In the genomic region with DNA sequence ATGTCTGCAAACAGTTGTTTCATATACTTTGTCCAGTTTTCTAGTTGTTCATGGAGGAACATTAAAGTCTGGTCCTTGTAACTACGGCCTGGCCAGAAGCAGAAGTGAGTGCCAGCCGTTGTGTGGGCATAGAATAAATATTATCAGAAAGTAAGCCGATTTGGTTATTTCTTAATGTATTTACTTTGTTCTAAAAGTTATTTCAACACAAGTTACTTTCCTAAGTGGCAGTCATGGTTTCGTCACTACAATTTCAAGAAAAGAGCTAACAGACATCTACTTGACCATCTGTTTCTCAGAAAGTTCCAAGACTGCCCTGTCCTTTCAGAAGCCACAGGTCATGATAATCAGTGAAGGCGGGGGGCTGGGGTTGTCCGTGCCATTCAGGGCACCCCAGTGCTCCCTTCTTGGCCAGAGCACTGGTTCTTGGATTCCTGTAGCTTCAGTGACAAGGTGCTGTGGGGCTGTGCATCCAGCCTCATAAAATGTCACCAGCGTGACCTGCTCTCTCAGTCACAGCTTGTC, we compare ENCODE assay signal across 18 cellular contexts. TPM values are rescaled to one million over a fixed set of nuclear protein-coding genes. Genes with fewer than 3 reads are reported as not detected.
A peak's percentile ranks its signal among the peaks of the same experiment; 100 is the strongest.
DNase-seq lines count a peak whose midpoint lies in the region; ATAC-seq and TF ChIP-seq lines count a peak whose summit lies in the region.
"Had no signal": no experiment of that assay in that cellular context is flagged by ENCODE, and none has a peak within 500 bp of the region (broad histone marks: within the 10 kb centered on the region; RNA-seq: fewer than 3 reads in every experiment).

No MANE protein-coding gene starts in this region.

- no peaks in the 10 kb centered on the region for H3K27me3 Mint-ChIP-seq in neural crest cell (ENCODE audit: low read depth)
- H3K27me3 Mint-ChIP-seq: CD4-positive, alpha-beta T cell had no signal

- H3K36me3 Mint-ChIP-seq in neural crest cell (ENCODE audit: low read depth) = peaks cover 3% of the 10 kb centered on the region

- intact Hi-C loops in Right ventricle myocardium inferior (cut with DNase I) = no loop called here
- intact Hi-C loops in cardiac septum (cut with DNase I) = no loop called here

- peak overlapping the region; percentile 31 for H3K27ac Mint-ChIP-seq in neural crest cell (ENCODE audit: unreplicated experiment)

- no peaks in the 10 kb centered on the region for H3K9me3 Mint-ChIP-seq in neural crest cell
- H3K9me3 Mint-ChIP-seq: CD4-positive, alpha-beta T cell had no signal

- no peak for TF ChIP-seq CTCF in neural crest cell (conservative IDR thresholded peaks at IDR 0.05)

- peak; percentile 13 for DNase-seq in Right ventricle myocardium inferior (ENCODE audit: missing footprints)
- DNase-seq in cardiac septum (ENCODE audit: low spot score) = no peak
- no peak for DNase-seq in left lobe of liver (ENCODE audit: low spot score)
- no peak for DNase-seq in neural crest cell (ENCODE audit: low read depth, low spot score)
- DNase-seq in dermis blood vessel endothelial cell = no peak
- no peak for DNase-seq in retina
- DNase-seq in activated effector memory CD4-positive, alpha-beta T cell treated with Interleukin-2 at 50 U/mL for 16 hours = no peak
- DNase-seq in cerebellar nuclear complex (lab: John Stamatoyannopoulos, UW) = no peak
- DNase-seq: BE2C; CD4-positive, alpha-beta T cell; DMS153; NCI-H1694 treated with DMSO at 0.1 percent for 48 hours; NCI-H2107; NCI-H510A; NCI-H748 treated with DMSO at 0.1 percent for 48 hours; NK-92 treated with Interleukin-12 subunit alpha and Interleukin-12 subunit beta, amount 100 ng/mL, for 24 hours; SHP77 had no signal

- H3K4me3 Mint-ChIP-seq in neural crest cell = no peak overlapping the region
- H3K4me3 Mint-ChIP-seq: CD4-positive, alpha-beta T cell had no signal

- no peak for ATAC-seq in Right ventricle myocardium inferior
- peak; percentile 13 for ATAC-seq in left lobe of liver
- ATAC-seq: GM12878 had no signal

- H3K4me1 Mint-ChIP-seq in neural crest cell = peaks cover 29% of the 10 kb centered on the region

RNA-seq across cellular contexts. Expression of gene FASN, which starts 14.9 kb away (rescaled TPM):
- total RNA-seq in Right ventricle myocardium inferior (46.6 TPM), cardiac septum (22.9 TPM), left lobe of liver (267 TPM), neural crest cell (816 and 839 TPM in 2 replicates), dermis blood vessel endothelial cell (51.1 and 216 TPM in 2 replicates)

RNA-seq across cellular contexts. Expression of gene DUS1L, which starts 47.3 kb away (rescaled TPM):
- 59.3 TPM for total RNA-seq in Right ventricle myocardium inferior
- total RNA-seq in cardiac septum = 47.6 TPM
- 121 TPM for total RNA-seq in left lobe of liver
- total RNA-seq in neural crest cell = 126 and 131 TPM in 2 replicates
- 72.5 and 72.7 TPM in 2 replicates for total RNA-seq in dermis blood vessel endothelial cell
